9 cellular contexts compared by ENCODE assay signal in genomic region chr7:16891338-16891737, GRCh38. TPM values are rescaled to one million over a fixed set of nuclear protein-coding genes. Genes with fewer than 3 reads are reported as not detected.
DNase-seq lines count a peak whose midpoint lies in the region; ATAC-seq and TF ChIP-seq lines count a peak whose summit lies in the region.
"Had no signal": no experiment of that assay in that cellular context is flagged by ENCODE, and none has a peak within 500 bp of the region (broad histone marks: within the 10 kb centered on the region; RNA-seq: fewer than 3 reads in every experiment).

No MANE protein-coding gene starts in this region.

- H3K36me3 ChIP-seq in CD8-positive, alpha-beta T cell (ENCODE audit: insufficient read depth, low read length) = no peaks in the 10 kb centered on the region
- no peaks in the 10 kb centered on the region for H3K36me3 ChIP-seq in SK-N-SH (replicated peaks in 1 of 2; ENCODE audit: control insufficient read depth in 1 of 2, insufficient read depth in 2 of 2, low read length in 1 of 2)
- no peaks in the 10 kb centered on the region for H3K36me3 ChIP-seq in prostate gland

- H3K27me3 Mint-ChIP-seq in CD8-positive, alpha-beta T cell (ENCODE audit: low read depth) = no peaks in the 10 kb centered on the region

- ATAC-seq in CD8-positive, alpha-beta T cell = peak; percentile 62
- ATAC-seq in GM18861 (IDR thresholded peaks at IDR 0.05; ENCODE audit: unreplicated experiment) (peak; percentile 63), foreskin keratinocyte (peak; percentile 84), GM19455 (IDR thresholded peaks at IDR 0.05; ENCODE audit: unreplicated experiment) (no peak), HG03469 (IDR thresholded peaks at IDR 0.05; ENCODE audit: unreplicated experiment) (no peak)

- no peak overlapping the region for H3K9ac ChIP-seq in SK-N-SH

- POLR2A ChIA-PET in CD8-positive, alpha-beta T cell (lab: Charles Lee) = no interaction called here
- POLR2A ChIA-PET in SK-N-SH (lab: Yijun Ruan, JAX) = no interaction called here

- peaks cover 5% of the 10 kb centered on the region for H3K4me1 Mint-ChIP-seq in CD8-positive, alpha-beta T cell (ENCODE audit: low read depth)

- no peak overlapping the region for H2AFZ ChIP-seq in SK-N-SH (ENCODE audit: low read depth)

- H3K36me3 Mint-ChIP-seq in CD8-positive, alpha-beta T cell = no peaks in the 10 kb centered on the region

- H3K9me3 ChIP-seq in CD8-positive, alpha-beta T cell (ENCODE audit: low read length) = no peaks in the 10 kb centered on the region
- H3K9me3 ChIP-seq in SK-N-SH (no peaks in the 10 kb centered on the region), prostate gland (no peaks in the 10 kb centered on the region)

- no peaks in the 10 kb centered on the region for H4K20me1 ChIP-seq in SK-N-SH (ENCODE audit: insufficient read depth)

- no peak for TF ChIP-seq POLR2A in prostate gland (IDR thresholded peaks at IDR 0.05)

- H3K27me3 ChIP-seq in CD8-positive, alpha-beta T cell (ENCODE audit: insufficient read depth, low read length) = no peaks in the 10 kb centered on the region
- peaks cover 7% of the 10 kb centered on the region; the same call in 1 of the 2 replicates for H3K27me3 ChIP-seq in SK-N-SH (ENCODE audit: insufficient read depth)
- no peaks in the 10 kb centered on the region for H3K27me3 ChIP-seq in foreskin keratinocyte
- H3K27me3 ChIP-seq in prostate gland (replicated peaks; ENCODE audit: insufficient read depth) = no peaks in the 10 kb centered on the region

- H3K4me3 Mint-ChIP-seq in CD8-positive, alpha-beta T cell = no peak overlapping the region

- TF ChIP-seq CTCF in CD8-positive, alpha-beta T cell (IDR thresholded peaks at IDR 0.05) = no peak
- TF ChIP-seq CTCF in SK-N-SH (IDR thresholded peaks at IDR 0.05) (peak; percentile 54), foreskin keratinocyte (conservative IDR thresholded peaks at IDR 0.05) (peak; percentile 84), prostate gland (IDR thresholded peaks at IDR 0.05) (peak in 3 of 4 experiments; percentile 29 to 57 (median 52))

- no peak overlapping the region for H3K27ac Mint-ChIP-seq in CD8-positive, alpha-beta T cell

- intact Hi-C loops in CD8-positive, alpha-beta T cell (cut with DNase I, micrococcal nuclease) = loop anchor here (10.0 kb wide), 1 partner anchor 1453 kb away; no protein-coding TSS in a partner anchor
- intact Hi-C loops in prostate gland (cut with DNase I) = no loop called here

- no peaks in the 10 kb centered on the region for H3K9me2 ChIP-seq in SK-N-SH

- H3K27ac ChIP-seq in CD8-positive, alpha-beta T cell (ENCODE audit: low read depth, low read length) = no peak overlapping the region
- no peak overlapping the region for H3K27ac ChIP-seq in SK-N-SH (ENCODE audit: low read depth in 2 of 2, low read length in 1 of 2)
- H3K27ac ChIP-seq in foreskin keratinocyte = no peak overlapping the region
- H3K27ac ChIP-seq in prostate gland = no peak overlapping the region
- H3K27ac ChIP-seq: SK-N-MC had no signal

- no peaks in the 10 kb centered on the region for H3F3A ChIP-seq in SK-N-SH (replicated peaks; ENCODE audit: insufficient read depth)

- H3K4me3 ChIP-seq in CD8-positive, alpha-beta T cell (ENCODE audit: low read depth, low read length) = no peak overlapping the region
- no peak overlapping the region for H3K4me3 ChIP-seq in Jurkat, Clone E6-1 (ENCODE audit: low read length)
- H3K4me3 ChIP-seq in SK-N-SH (ENCODE audit: low read depth in 2 of 2, low read length in 1 of 2) (no peak overlapping the region), prostate gland (no peak overlapping the region)
- H3K4me3 ChIP-seq: SK-N-MC had no signal

- peak in 1 of 7 experiments; percentile 5 for DNase-seq in CD8-positive, alpha-beta T cell
- DNase-seq in Jurkat, Clone E6-1 (ENCODE audit: low read depth, low spot score) = peak; percentile 26
- DNase-seq in SK-N-SH (no peak), foreskin keratinocyte (peak; percentile 14 to 57), prostate gland (ENCODE audit: low spot score) (peak; percentile 42)

- CTCF ChIA-PET in CD8-positive, alpha-beta T cell (lab: Charles Lee) = interaction anchor here (1.5 kb wide), 1 partner anchor 27 kb away, joined by 16 read pairs; no protein-coding TSS in a partner anchor
- CTCF ChIA-PET in SK-N-SH (lab: Yijun Ruan, JAX) = interaction anchor here (0.8 kb wide), 1 partner anchor 35 kb away, joined by 3 read pairs; no protein-coding TSS in a partner anchor

- TF ChIP-seq RAD21 in SK-N-SH (IDR thresholded peaks at IDR 0.05; ENCODE audit: low read length) = peak; percentile 64

- WGBS in SK-N-SH (ENCODE audit: low lambda C conversion rate) = 5% methylated on average over 2 of the region's 2 CpGs
- 23% methylated on average over 2 of the region's 2 CpGs for WGBS in prostate gland

- no peak overlapping the region for H3K4me2 ChIP-seq in SK-N-SH

- no peaks in the 10 kb centered on the region for H3K9me3 Mint-ChIP-seq in CD8-positive, alpha-beta T cell

- no peaks in the 10 kb centered on the region for H3K4me1 ChIP-seq in CD8-positive, alpha-beta T cell (ENCODE audit: insufficient read depth, low read length)
- no peaks in the 10 kb centered on the region for H3K4me1 ChIP-seq in SK-N-SH (ENCODE audit: control insufficient read depth in 1 of 2, insufficient read depth in 2 of 2, low read depth in 1 of 2, low read length in 1 of 2)
- H3K4me1 ChIP-seq in foreskin keratinocyte = peaks cover 8% of the 10 kb centered on the region
- H3K4me1 ChIP-seq in prostate gland (replicated peaks) = peaks cover 2% of the 10 kb centered on the region

- TF ChIP-seq EP300 in SK-N-SH (IDR thresholded peaks at IDR 0.05; ENCODE audit: borderline replicate concordance in 1 of 2, low read depth in 1 of 2, low read length in 1 of 2) = no peak

- H3K79me2 ChIP-seq in SK-N-SH (ENCODE audit: insufficient read depth) = no peaks in the 10 kb centered on the region

TF ChIP-seq in SK-N-SH, 30 proteins besides CTCF, POLR2A, EP300 and RAD21:
- TF ChIP-seq FOXM1 (IDR thresholded peaks at IDR 0.05; ENCODE audit: low read depth) = no peak
- peak; percentile 40 for TF ChIP-seq SMC3 (IDR thresholded peaks at IDR 0.05; ENCODE audit: low read depth, low read length)

RNA-seq across cellular contexts. Expression of gene AGR3, which starts 9.6 kb away (rescaled TPM):
- not detected for total RNA-seq in CD8-positive, alpha-beta T cell
- not detected for polyA plus RNA-seq in Jurkat, Clone E6-1 (2012; ENCODE audit: insufficient read depth, insufficient read length)
- polyA plus RNA-seq in SK-N-SH (2012; rRNA removed) (not detected in 2 replicates), foreskin keratinocyte (not detected in 2 replicates)
- polyA plus RNA-seq in SK-N-SH (2012; cell fraction: cytosol; rRNA removed) = not detected in 2 replicates
- not detected in 2 replicates for polyA plus RNA-seq in SK-N-SH (2012; cell fraction: nucleus; rRNA removed)
- total RNA-seq in foreskin keratinocyte (not detected in 2 replicates), prostate gland (1 to 10 TPM in 1 of 2 donors, not detected in 1; 6.7 TPM)

Comparison
In these comparisons a context has a peak if more than half of its experiments do, and no peak if none do; other contexts are left out.
1. ATAC-seq: peak in CD8-positive, alpha-beta T cell (single experiment), GM18861 (single experiment) and foreskin keratinocyte (single experiment); none in GM19455 (single experiment) and HG03469 (single experiment).